Comparison of ENCODE assay signal across 7 cellular contexts in the genomic region with DNA sequence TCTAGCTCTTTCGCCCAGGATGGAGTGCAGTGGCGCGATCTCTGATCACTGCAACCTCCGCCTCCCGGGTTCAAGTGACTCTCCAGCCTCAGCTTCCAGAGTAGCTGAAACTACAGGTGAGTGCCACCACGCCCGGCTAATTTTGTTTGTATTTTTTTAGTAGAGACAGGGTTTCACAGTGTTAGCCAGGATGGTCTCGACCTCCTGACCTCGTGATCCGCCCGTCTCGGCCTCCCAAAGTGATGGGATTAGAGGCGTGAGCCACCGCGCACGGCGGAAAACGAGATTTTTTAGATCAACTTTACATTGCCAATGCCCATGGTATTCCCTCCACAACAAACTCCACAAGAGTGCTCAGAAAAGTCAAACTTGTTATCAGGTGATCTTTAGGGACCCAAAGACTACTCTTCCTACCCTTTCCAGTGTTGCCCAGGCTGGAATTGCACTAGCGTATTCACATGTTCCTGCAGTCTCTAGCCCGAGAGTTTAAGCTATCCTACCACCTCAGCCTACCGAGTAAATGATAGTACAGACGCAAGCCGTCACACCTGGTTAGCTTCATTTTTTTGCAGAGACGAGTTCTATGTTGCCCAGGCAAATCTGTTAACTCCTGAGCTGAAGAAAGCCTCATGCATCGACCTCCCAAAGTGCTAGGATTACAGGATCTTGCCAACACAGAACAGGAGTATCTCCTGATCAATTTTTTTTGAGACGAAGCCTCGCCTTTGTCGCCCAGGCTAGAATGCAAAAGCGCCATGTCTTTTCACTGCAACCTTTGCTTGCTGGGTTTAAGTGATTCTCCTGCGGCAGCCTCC.
DNase-seq lines count a peak whose midpoint lies in the region; ATAC-seq and TF ChIP-seq lines count a peak whose summit lies in the region.

No MANE protein-coding gene starts in this region.

- peak overlapping the region; percentile 95 for H3K9ac ChIP-seq in Loucy (ENCODE audit: low read depth, low read length, poor library complexity, severe bottlenecking)

- peak overlapping the region; percentile 93 to 96 for H3K27ac ChIP-seq in left lung
- H3K27ac ChIP-seq in aorta (ENCODE audit: low read depth in 1 of 2, low read length in 2 of 2) = peak overlapping the region; percentile 87 to 94
- no peak overlapping the region for H3K27ac ChIP-seq in WERI-Rb-1

- DNase-seq in astrocyte of the cerebellum (ENCODE audit: low read depth) (no peak), left lung (no peak), aorta (no peak), WERI-Rb-1 (no peak)

- no peaks in the 10 kb centered on the region for H4K20me1 ChIP-seq in Loucy (ENCODE audit: insufficient read depth, low read length, poor library complexity, severe bottlenecking)

- H3K9me3 ChIP-seq in Loucy (ENCODE audit: insufficient read depth, low read depth, low read length) (no peaks in the 10 kb centered on the region), left lung (no peaks in the 10 kb centered on the region), aorta (ENCODE audit: control insufficient read depth, low read length) (no peaks in the 10 kb centered on the region), WERI-Rb-1 (ENCODE audit: severe bottlenecking) (peaks cover 16% of the 10 kb centered on the region)

- H3K4me1 ChIP-seq in Loucy (ENCODE audit: insufficient read depth, low read length, poor library complexity, severe bottlenecking) (peaks cover 46% of the 10 kb centered on the region), left lung (peaks cover 0 to 28% of the 10 kb centered on the region in 2 donors), aorta (ENCODE audit: control insufficient read depth in 1 of 2, insufficient read depth in 2 of 2, low read length in 2 of 2) (no peaks in the 10 kb centered on the region)

- intact Hi-C loops in left lung (cut with DNase I) = no loop called here
- intact Hi-C loops in aorta (cut with DNase I) = loop anchor here in 1 of 2 donors (1.0 to 5.0 kb wide), 3 partner anchors 11 to 93 kb away; a partner anchor contains a TSS

- no peaks in the 10 kb centered on the region for H3K27me3 ChIP-seq in Loucy (ENCODE audit: insufficient read depth, low read length, poor library complexity, severe bottlenecking)
- peaks cover 0 to 72% of the 10 kb centered on the region in 2 donors for H3K27me3 ChIP-seq in left lung
- H3K27me3 ChIP-seq in aorta (ENCODE audit: control insufficient read depth in 1 of 2, insufficient read depth in 2 of 2, low read length in 1 of 2) = no peaks in the 10 kb centered on the region
- no peaks in the 10 kb centered on the region for H3K27me3 ChIP-seq in WERI-Rb-1 (ENCODE audit: insufficient read depth, low read depth, severe bottlenecking)

- no peaks in the 10 kb centered on the region for H3K79me2 ChIP-seq in Loucy (ENCODE audit: insufficient read depth, low read length)

- H3K4me3 ChIP-seq in GM08714 (ENCODE audit: low read length) (peak overlapping the region; percentile 72), Loucy (ENCODE audit: low read length, poor library complexity, severe bottlenecking) (peak overlapping the region; percentile 84), astrocyte of the cerebellum (ENCODE audit: low read depth, low read length) (peak overlapping the region; percentile 62), left lung (peak overlapping the region; percentile 34 to 53), aorta (ENCODE audit: low read length in 2 of 2) (peak overlapping the region; percentile 44 to 56), WERI-Rb-1 (ENCODE audit: low read depth, low read length) (no peak overlapping the region)

- no peaks in the 10 kb centered on the region for H3K9me2 ChIP-seq in Loucy (replicated peaks; ENCODE audit: low read depth, low read length)

- H3F3A ChIP-seq in Loucy (ENCODE audit: low read depth) = peaks cover 26% of the 10 kb centered on the region

- peak overlapping the region; percentile 91 for H3K4me2 ChIP-seq in Loucy (ENCODE audit: low read depth, low read length, poor library complexity, severe bottlenecking)

- no peak overlapping the region for H2AFZ ChIP-seq in Loucy (ENCODE audit: low read length)

- 3 to 5% methylated on average over 30 of the region's 30 CpGs for WGBS in aorta, 2 donors

- ATAC-seq in left lung (peak; percentile 31), aorta (ENCODE audit: low FRiP score) (no peak), GM19452 (IDR thresholded peaks at IDR 0.05; ENCODE audit: unreplicated experiment) (no peak)

- in situ Hi-C loops in astrocyte of the cerebellum (cut with HindIII; ENCODE audit: low sequenced_read_pairs) = no loop called here

- no peaks in the 10 kb centered on the region for H3K36me3 ChIP-seq in Loucy (ENCODE audit: insufficient read depth, low read length)
- H3K36me3 ChIP-seq in left lung = no peaks in the 10 kb centered on the region
- H3K36me3 ChIP-seq in aorta (ENCODE audit: control insufficient read depth in 1 of 2, insufficient read depth in 2 of 2, low read length in 1 of 2) = no peaks in the 10 kb centered on the region
- no peaks in the 10 kb centered on the region for H3K36me3 ChIP-seq in WERI-Rb-1

- TF ChIP-seq CTCF in Loucy (conservative IDR thresholded peaks at IDR 0.05; ENCODE audit: low read length) = no peak
- TF ChIP-seq CTCF in astrocyte of the cerebellum (IDR thresholded peaks at IDR 0.05; ENCODE audit: low read depth, low read length, missing control alignments) = no peak
- TF ChIP-seq CTCF in left lung (IDR thresholded peaks at IDR 0.05) = no peak
- TF ChIP-seq CTCF in WERI-Rb-1 (IDR thresholded peaks at IDR 0.05; ENCODE audit: low read depth, low read length) = no peak
